In the genomic region with DNA sequence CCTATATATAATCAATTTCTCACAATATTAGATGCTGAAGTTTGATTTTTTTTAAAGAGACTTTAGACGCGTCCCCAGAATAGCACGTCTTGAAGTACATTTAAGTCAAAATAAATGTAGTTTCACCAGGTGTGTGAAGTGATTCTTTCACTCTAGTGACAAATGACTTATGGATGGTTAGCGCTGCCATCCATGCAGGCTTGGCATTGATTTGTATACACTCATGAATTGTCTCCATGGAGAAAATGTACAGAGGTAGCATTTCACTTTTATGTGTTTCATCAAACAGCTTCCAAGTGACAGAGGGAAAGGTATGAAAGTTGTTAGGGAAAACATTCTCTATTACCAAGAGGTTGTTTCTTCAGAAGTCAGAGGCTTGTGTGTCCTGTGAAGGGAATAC, we compare ENCODE assay signal across 1 cellular context.
TF ChIP-seq lines count a peak whose summit lies in the region.

No MANE protein-coding gene starts in this region.

TF ChIP-seq in GM23338, 12 proteins besides CTCF, POLR2A, EP300 and RAD21 (continued from another document):
- TF ChIP-seq, protein P1, sequence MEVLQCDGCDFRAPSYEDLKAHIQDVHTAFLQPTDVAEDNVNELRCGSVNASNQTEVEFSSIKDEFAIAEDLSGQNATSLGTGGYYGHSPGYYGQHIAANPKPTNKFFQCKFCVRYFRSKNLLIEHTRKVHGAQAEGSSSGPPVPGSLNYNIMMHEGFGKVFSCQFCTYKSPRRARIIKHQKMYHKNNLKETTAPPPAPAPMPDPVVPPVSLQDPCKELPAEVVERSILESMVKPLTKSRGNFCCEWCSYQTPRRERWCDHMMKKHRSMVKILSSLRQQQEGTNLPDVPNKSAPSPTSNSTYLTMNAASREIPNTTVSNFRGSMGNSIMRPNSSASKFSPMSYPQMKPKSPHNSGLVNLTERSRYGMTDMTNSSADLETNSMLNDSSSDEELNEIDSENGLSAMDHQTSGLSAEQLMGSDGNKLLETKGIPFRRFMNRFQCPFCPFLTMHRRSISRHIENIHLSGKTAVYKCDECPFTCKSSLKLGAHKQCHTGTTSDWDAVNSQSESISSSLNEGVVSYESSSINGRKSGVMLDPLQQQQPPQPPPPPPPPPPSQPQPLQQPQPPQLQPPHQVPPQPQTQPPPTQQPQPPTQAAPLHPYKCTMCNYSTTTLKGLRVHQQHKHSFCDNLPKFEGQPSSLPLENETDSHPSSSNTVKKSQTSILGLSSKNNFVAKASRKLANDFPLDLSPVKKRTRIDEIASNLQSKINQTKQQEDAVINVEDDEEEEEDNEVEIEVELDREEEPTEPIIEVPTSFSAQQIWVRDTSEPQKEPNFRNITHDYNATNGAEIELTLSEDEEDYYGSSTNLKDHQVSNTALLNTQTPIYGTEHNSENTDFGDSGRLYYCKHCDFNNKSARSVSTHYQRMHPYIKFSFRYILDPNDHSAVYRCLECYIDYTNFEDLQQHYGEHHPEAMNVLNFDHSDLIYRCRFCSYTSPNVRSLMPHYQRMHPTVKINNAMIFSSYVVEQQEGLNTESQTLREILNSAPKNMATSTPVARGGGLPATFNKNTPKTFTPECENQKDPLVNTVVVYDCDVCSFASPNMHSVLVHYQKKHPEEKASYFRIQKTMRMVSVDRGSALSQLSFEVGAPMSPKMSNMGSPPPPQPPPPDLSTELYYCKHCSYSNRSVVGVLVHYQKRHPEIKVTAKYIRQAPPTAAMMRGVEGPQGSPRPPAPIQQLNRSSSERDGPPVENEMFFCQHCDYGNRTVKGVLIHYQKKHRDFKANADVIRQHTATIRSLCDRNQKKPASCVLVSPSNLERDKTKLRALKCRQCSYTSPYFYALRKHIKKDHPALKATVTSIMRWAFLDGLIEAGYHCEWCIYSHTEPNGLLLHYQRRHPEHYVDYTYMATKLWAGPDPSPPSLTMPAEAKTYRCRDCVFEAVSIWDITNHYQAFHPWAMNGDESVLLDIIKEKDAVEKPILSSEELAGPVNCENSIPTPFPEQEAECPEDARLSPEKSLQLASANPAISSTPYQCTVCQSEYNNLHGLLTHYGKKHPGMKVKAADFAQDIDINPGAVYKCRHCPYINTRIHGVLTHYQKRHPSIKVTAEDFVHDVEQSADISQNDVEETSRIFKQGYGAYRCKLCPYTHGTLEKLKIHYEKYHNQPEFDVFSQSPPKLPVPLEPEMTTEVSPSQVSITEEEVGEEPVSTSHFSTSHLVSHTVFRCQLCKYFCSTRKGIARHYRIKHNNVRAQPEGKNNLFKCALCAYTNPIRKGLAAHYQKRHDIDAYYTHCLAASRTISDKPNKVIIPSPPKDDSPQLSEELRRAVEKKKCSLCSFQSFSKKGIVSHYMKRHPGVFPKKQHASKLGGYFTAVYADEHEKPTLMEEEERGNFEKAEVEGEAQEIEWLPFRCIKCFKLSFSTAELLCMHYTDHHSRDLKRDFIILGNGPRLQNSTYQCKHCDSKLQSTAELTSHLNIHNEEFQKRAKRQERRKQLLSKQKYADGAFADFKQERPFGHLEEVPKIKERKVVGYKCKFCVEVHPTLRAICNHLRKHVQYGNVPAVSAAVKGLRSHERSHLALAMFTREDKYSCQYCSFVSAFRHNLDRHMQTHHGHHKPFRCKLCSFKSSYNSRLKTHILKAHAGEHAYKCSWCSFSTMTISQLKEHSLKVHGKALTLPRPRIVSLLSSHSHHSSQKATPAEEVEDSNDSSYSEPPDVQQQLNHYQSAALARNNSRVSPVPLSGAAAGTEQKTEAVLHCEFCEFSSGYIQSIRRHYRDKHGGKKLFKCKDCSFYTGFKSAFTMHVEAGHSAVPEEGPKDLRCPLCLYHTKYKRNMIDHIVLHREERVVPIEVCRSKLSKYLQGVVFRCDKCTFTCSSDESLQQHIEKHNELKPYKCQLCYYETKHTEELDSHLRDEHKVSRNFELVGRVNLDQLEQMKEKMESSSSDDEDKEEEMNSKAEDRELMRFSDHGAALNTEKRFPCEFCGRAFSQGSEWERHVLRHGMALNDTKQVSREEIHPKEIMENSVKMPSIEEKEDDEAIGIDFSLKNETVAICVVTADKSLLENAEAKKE (CRISPR knock-in tag; IDR thresholded peaks at IDR 0.05): no peak
- TF ChIP-seq STAT1 (IDR thresholded peaks at IDR 0.05; ENCODE audit: unreplicated experiment): no peak
- no peak for TF ChIP-seq ZNF331 (CRISPR knock-in tag; IDR thresholded peaks at IDR 0.05; ENCODE audit: low read depth)
- TF ChIP-seq POLR2AphosphoS5 (IDR thresholded peaks at IDR 0.05; ENCODE audit: low read depth): no peak
- no peak for TF ChIP-seq EZH2 (IDR thresholded peaks at IDR 0.05; ENCODE audit: low read depth, unreplicated experiment)
- TF ChIP-seq, protein P2, sequence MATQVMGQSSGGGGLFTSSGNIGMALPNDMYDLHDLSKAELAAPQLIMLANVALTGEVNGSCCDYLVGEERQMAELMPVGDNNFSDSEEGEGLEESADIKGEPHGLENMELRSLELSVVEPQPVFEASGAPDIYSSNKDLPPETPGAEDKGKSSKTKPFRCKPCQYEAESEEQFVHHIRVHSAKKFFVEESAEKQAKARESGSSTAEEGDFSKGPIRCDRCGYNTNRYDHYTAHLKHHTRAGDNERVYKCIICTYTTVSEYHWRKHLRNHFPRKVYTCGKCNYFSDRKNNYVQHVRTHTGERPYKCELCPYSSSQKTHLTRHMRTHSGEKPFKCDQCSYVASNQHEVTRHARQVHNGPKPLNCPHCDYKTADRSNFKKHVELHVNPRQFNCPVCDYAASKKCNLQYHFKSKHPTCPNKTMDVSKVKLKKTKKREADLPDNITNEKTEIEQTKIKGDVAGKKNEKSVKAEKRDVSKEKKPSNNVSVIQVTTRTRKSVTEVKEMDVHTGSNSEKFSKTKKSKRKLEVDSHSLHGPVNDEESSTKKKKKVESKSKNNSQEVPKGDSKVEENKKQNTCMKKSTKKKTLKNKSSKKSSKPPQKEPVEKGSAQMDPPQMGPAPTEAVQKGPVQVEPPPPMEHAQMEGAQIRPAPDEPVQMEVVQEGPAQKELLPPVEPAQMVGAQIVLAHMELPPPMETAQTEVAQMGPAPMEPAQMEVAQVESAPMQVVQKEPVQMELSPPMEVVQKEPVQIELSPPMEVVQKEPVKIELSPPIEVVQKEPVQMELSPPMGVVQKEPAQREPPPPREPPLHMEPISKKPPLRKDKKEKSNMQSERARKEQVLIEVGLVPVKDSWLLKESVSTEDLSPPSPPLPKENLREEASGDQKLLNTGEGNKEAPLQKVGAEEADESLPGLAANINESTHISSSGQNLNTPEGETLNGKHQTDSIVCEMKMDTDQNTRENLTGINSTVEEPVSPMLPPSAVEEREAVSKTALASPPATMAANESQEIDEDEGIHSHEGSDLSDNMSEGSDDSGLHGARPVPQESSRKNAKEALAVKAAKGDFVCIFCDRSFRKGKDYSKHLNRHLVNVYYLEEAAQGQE (IDR thresholded peaks at IDR 0.05; ENCODE audit: unreplicated experiment): no peak
- no peak for TF ChIP-seq EZH2phosphoT487 (IDR thresholded peaks at IDR 0.05; ENCODE audit: unreplicated experiment)
- TF ChIP-seq JUNB (IDR thresholded peaks at IDR 0.05; ENCODE audit: unreplicated experiment): no peak
- TF ChIP-seq, protein P3, sequence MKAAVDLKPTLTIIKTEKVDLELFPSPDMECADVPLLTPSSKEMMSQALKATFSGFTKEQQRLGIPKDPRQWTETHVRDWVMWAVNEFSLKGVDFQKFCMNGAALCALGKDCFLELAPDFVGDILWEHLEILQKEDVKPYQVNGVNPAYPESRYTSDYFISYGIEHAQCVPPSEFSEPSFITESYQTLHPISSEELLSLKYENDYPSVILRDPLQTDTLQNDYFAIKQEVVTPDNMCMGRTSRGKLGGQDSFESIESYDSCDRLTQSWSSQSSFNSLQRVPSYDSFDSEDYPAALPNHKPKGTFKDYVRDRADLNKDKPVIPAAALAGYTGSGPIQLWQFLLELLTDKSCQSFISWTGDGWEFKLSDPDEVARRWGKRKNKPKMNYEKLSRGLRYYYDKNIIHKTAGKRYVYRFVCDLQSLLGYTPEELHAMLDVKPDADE (IDR thresholded peaks at IDR 0.05): no peak
TF ChIP-seq in GM23338: peak in this region for 0.
